1 cellular context compared by ENCODE assay signal in genomic region chr6:15491255-15491985, GRCh38.
TF ChIP-seq lines count a peak whose summit lies in the region.

No MANE protein-coding gene starts in this region.

TF ChIP-seq in HepG2, 621 proteins besides CTCF, POLR2A, EP300 and RAD21 (continued from another document and continues in another):
- TF ChIP-seq ZNF788 (CRISPR knock-in tag; IDR thresholded peaks at IDR 0.05; ENCODE audit: borderline replicate concordance): peak; percentile 49; the same call in 1 of the 2 replicates
- TF ChIP-seq FOXK2 (IDR thresholded peaks at IDR 0.05): no peak
- TF ChIP-seq ZFP36L2 (CRISPR knock-in tag; IDR thresholded peaks at IDR 0.05): no peak
- TF ChIP-seq MYNN (CRISPR knock-in tag; IDR thresholded peaks at IDR 0.05; ENCODE audit: low read depth): no peak
- TF ChIP-seq HOXA3 (CRISPR knock-in tag; IDR thresholded peaks at IDR 0.05): peak; percentile 20; the same call in 1 of the 2 replicates
- no peak for TF ChIP-seq ZNF451 (CRISPR knock-in tag; IDR thresholded peaks at IDR 0.05)
- TF ChIP-seq, protein P1, sequence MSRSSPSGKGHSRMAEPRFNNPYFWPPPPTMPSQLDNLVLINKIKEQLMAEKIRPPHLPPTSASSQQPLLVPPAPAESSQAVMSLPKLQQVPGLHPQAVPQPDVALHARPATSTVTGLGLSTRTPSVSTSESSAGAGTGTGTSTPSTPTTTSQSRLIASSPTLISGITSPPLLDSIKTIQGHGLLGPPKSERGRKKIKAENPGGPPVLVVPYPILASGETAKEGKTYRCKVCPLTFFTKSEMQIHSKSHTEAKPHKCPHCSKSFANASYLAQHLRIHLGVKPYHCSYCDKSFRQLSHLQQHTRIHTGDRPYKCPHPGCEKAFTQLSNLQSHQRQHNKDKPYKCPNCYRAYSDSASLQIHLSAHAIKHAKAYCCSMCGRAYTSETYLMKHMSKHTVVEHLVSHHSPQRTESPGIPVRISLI (CRISPR knock-in tag; IDR thresholded peaks at IDR 0.05; ENCODE audit: borderline replicate concordance): no peak; the same call in 1 of the 2 replicates
- no peak for TF ChIP-seq ELF3 (CRISPR knock-in tag; IDR thresholded peaks at IDR 0.05)
- TF ChIP-seq GATAD1 (CRISPR knock-in tag; IDR thresholded peaks at IDR 0.05): 0 out of 2 replicates have a peak, but pooled peaks have one; percentile 33
- TF ChIP-seq ZNF513 (CRISPR knock-in tag; conservative IDR thresholded peaks at IDR 0.05): no peak
- TF ChIP-seq HNF4A (CRISPR knock-in tag; IDR thresholded peaks at IDR 0.05): peak; percentile 70
- no peak for TF ChIP-seq ZNF720 (CRISPR knock-in tag; IDR thresholded peaks at IDR 0.05)
- TF ChIP-seq ZNF570 (CRISPR knock-in tag; IDR thresholded peaks at IDR 0.05; ENCODE audit: borderline replicate concordance): no peak
- TF ChIP-seq ZNF576 (CRISPR knock-in tag; IDR thresholded peaks at IDR 0.05): no peak
- TF ChIP-seq ZNF746 (CRISPR knock-in tag; IDR thresholded peaks at IDR 0.05): no peak
- TF ChIP-seq, protein P2, sequence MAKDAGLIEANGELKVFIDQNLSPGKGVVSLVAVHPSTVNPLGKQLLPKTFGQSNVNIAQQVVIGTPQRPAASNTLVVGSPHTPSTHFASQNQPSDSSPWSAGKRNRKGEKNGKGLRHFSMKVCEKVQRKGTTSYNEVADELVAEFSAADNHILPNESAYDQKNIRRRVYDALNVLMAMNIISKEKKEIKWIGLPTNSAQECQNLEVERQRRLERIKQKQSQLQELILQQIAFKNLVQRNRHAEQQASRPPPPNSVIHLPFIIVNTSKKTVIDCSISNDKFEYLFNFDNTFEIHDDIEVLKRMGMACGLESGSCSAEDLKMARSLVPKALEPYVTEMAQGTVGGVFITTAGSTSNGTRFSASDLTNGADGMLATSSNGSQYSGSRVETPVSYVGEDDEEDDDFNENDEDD (CRISPR knock-in tag; IDR thresholded peaks at IDR 0.05; ENCODE audit: borderline replicate concordance): no peak; the same call in 1 of the 2 replicates
- no peak for TF ChIP-seq SOX6 (IDR thresholded peaks at IDR 0.05)
- TF ChIP-seq SOX6 (CRISPR knock-in tag; IDR thresholded peaks at IDR 0.05): peak; percentile 86
- TF ChIP-seq HDAC6 (IDR thresholded peaks at IDR 0.05; ENCODE audit: low read depth, low read length): no peak
- TF ChIP-seq SNAI1 (CRISPR knock-in tag; IDR thresholded peaks at IDR 0.05; ENCODE audit: borderline replicate concordance): no peak
- no peak for TF ChIP-seq SMYD3 (CRISPR knock-in tag; IDR thresholded peaks at IDR 0.05)
- no peak for TF ChIP-seq CEBPB (IDR thresholded peaks at IDR 0.05; ENCODE audit: borderline replicate concordance, low read depth, low read length)
- peak; percentile 53; the same call in 1 of the 2 replicates for TF ChIP-seq ZFX (CRISPR knock-in tag; IDR thresholded peaks at IDR 0.05; ENCODE audit: low read depth)
- TF ChIP-seq WIZ (CRISPR knock-in tag; IDR thresholded peaks at IDR 0.05): no peak
- TF ChIP-seq MTA1 (CRISPR knock-in tag; IDR thresholded peaks at IDR 0.05; ENCODE audit: borderline replicate concordance): no peak
- TF ChIP-seq REPIN1 (CRISPR knock-in tag; IDR thresholded peaks at IDR 0.05; ENCODE audit: borderline replicate concordance, low read depth): peak; percentile 73; the same call in 1 of the 2 replicates
- no peak for TF ChIP-seq ZNF207 (IDR thresholded peaks at IDR 0.05; ENCODE audit: borderline replicate concordance)
- no peak for TF ChIP-seq KLF13 (CRISPR knock-in tag; IDR thresholded peaks at IDR 0.05)
- TF ChIP-seq FOSL1 (CRISPR knock-in tag; IDR thresholded peaks at IDR 0.05; ENCODE audit: borderline replicate concordance): no peak
- no peak for TF ChIP-seq NFATC3 (CRISPR knock-in tag; IDR thresholded peaks at IDR 0.05)
- TF ChIP-seq, protein P3, sequence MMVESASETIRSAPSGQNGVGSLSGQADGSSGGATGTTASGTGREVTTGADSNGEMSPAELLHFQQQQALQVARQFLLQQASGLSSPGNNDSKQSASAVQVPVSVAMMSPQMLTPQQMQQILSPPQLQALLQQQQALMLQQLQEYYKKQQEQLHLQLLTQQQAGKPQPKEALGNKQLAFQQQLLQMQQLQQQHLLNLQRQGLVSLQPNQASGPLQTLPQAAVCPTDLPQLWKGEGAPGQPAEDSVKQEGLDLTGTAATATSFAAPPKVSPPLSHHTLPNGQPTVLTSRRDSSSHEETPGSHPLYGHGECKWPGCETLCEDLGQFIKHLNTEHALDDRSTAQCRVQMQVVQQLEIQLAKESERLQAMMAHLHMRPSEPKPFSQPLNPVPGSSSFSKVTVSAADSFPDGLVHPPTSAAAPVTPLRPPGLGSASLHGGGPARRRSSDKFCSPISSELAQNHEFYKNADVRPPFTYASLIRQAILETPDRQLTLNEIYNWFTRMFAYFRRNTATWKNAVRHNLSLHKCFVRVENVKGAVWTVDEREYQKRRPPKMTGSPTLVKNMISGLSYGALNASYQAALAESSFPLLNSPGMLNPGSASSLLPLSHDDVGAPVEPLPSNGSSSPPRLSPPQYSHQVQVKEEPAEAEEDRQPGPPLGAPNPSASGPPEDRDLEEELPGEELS (CRISPR knock-in tag; IDR thresholded peaks at IDR 0.05): peak; percentile 31; the same call in 1 of the 2 replicates
- TF ChIP-seq NFKB2 (CRISPR knock-in tag; IDR thresholded peaks at IDR 0.05; ENCODE audit: borderline replicate concordance): no peak
- no peak for TF ChIP-seq ZNF34 (CRISPR knock-in tag; IDR thresholded peaks at IDR 0.05; ENCODE audit: borderline replicate concordance)
- no peak for TF ChIP-seq ZNF17 (CRISPR knock-in tag; IDR thresholded peaks at IDR 0.05)
- no peak for TF ChIP-seq ZNF790 (CRISPR knock-in tag; IDR thresholded peaks at IDR 0.05; ENCODE audit: borderline replicate concordance)
- TF ChIP-seq MED1 (CRISPR knock-in tag; IDR thresholded peaks at IDR 0.05): peak; percentile 35
- no peak for TF ChIP-seq NFYB (CRISPR knock-in tag; IDR thresholded peaks at IDR 0.05)
- TF ChIP-seq ZNF430 (CRISPR knock-in tag; IDR thresholded peaks at IDR 0.05): peak; percentile 73; the same call in 1 of the 2 replicates
- no peak for TF ChIP-seq ELK4 (CRISPR knock-in tag; IDR thresholded peaks at IDR 0.05; ENCODE audit: borderline replicate concordance)
- TF ChIP-seq KLF12 (CRISPR knock-in tag; IDR thresholded peaks at IDR 0.05; ENCODE audit: borderline replicate concordance): no peak
- no peak for TF ChIP-seq HIVEP1 (CRISPR knock-in tag; IDR thresholded peaks at IDR 0.05)
- TF ChIP-seq NFRKB (IDR thresholded peaks at IDR 0.05): no peak
- no peak for TF ChIP-seq ZNF607 (CRISPR knock-in tag; IDR thresholded peaks at IDR 0.05; ENCODE audit: borderline replicate concordance)
- no peak for TF ChIP-seq ZBTB43 (CRISPR knock-in tag; conservative IDR thresholded peaks at IDR 0.05)
- no peak for TF ChIP-seq AGO1 (IDR thresholded peaks at IDR 0.05; ENCODE audit: low read depth, low read length, poor library complexity, severe bottlenecking)
- no peak for TF ChIP-seq TOPORS (CRISPR knock-in tag; IDR thresholded peaks at IDR 0.05)
- TF ChIP-seq JUN (CRISPR knock-in tag; IDR thresholded peaks at IDR 0.05): no peak
- TF ChIP-seq, protein P4, sequence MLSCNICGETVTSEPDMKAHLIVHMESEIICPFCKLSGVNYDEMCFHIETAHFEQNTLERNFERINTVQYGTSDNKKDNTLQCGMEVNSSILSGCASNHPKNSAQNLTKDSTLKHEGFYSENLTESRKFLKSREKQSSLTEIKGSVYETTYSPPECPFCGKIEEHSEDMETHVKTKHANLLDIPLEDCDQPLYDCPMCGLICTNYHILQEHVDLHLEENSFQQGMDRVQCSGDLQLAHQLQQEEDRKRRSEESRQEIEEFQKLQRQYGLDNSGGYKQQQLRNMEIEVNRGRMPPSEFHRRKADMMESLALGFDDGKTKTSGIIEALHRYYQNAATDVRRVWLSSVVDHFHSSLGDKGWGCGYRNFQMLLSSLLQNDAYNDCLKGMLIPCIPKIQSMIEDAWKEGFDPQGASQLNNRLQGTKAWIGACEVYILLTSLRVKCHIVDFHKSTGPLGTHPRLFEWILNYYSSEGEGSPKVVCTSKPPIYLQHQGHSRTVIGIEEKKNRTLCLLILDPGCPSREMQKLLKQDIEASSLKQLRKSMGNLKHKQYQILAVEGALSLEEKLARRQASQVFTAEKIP (CRISPR knock-in tag; IDR thresholded peaks at IDR 0.05; ENCODE audit: borderline replicate concordance): no peak
- TF ChIP-seq ZNF432 (CRISPR knock-in tag; IDR thresholded peaks at IDR 0.05; ENCODE audit: borderline replicate concordance): no peak
- peak; percentile 27; the same call in 1 of the 2 replicates for TF ChIP-seq ZFY (CRISPR knock-in tag; IDR thresholded peaks at IDR 0.05)
- no peak for TF ChIP-seq ZSCAN25 (CRISPR knock-in tag; IDR thresholded peaks at IDR 0.05)
- no peak for TF ChIP-seq ZSCAN20 (CRISPR knock-in tag; IDR thresholded peaks at IDR 0.05; ENCODE audit: borderline replicate concordance)
- TF ChIP-seq ZNF775 (CRISPR knock-in tag; IDR thresholded peaks at IDR 0.05; ENCODE audit: borderline replicate concordance): no peak
- TF ChIP-seq CHD2 (IDR thresholded peaks at IDR 0.05; ENCODE audit: low read depth, low read length): no peak
- no peak for TF ChIP-seq SNAPC4 (CRISPR knock-in tag; IDR thresholded peaks at IDR 0.05)
- TF ChIP-seq, protein P5, sequence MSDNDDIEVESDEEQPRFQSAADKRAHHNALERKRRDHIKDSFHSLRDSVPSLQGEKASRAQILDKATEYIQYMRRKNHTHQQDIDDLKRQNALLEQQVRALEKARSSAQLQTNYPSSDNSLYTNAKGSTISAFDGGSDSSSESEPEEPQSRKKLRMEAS (IDR thresholded peaks at IDR 0.05): peak; percentile 16; the same call in 1 of the 2 replicates
- TF ChIP-seq ZNF234 (CRISPR knock-in tag; conservative IDR thresholded peaks at IDR 0.05): no peak
- no peak for TF ChIP-seq ZNF501 (CRISPR knock-in tag; IDR thresholded peaks at IDR 0.05)
- no peak for TF ChIP-seq ZC3H4 (CRISPR knock-in tag; IDR thresholded peaks at IDR 0.05; ENCODE audit: borderline replicate concordance)
